ENCODE assay signal across 10 cellular contexts in genomic region chr14:26775765-26776577, GRCh38.
DNase-seq lines count a peak whose midpoint lies in the region; ATAC-seq and TF ChIP-seq lines count a peak whose summit lies in the region.
"Had no signal": no experiment of that assay in that cellular context is flagged by ENCODE, and none has a peak within 500 bp of the region (broad histone marks: within the 10 kb centered on the region; RNA-seq: fewer than 3 reads in every experiment).

No MANE protein-coding gene starts in this region.

- no peak overlapping the region for H3K4ac ChIP-seq in neuronal stem cell (ENCODE audit: low read length)

- no peak overlapping the region for H2BK5ac ChIP-seq in neuronal stem cell (ENCODE audit: low read length)

- TF ChIP-seq CTCF in RWPE1 (conservative IDR thresholded peaks at IDR 0.05; ENCODE audit: low read depth) = no peak
- no peak for TF ChIP-seq CTCF in coronary artery (IDR thresholded peaks at IDR 0.05)

- H3K9ac ChIP-seq in GM23248 (peak overlapping the region; percentile 29), neuronal stem cell (ENCODE audit: low read depth, low read length, poor library complexity) (no peak overlapping the region)

- H3K4me3 ChIP-seq in GM23248 (peak overlapping the region; percentile 61), neuronal stem cell (ENCODE audit: low read length in 2 of 2) (no peak overlapping the region), coronary artery (no peak overlapping the region)

- H3K4me1 ChIP-seq in GM23248 (ENCODE audit: insufficient read depth) = peaks cover 25% of the 10 kb centered on the region
- peaks cover 0 to 11% of the 10 kb centered on the region in 2 donors for H3K4me1 ChIP-seq in neuronal stem cell (ENCODE audit: control insufficient read depth in 2 of 2, insufficient read depth in 1 of 2, low read depth in 1 of 2, low read length in 2 of 2)

- no peak for ATAC-seq in HG02973 (IDR thresholded peaks at IDR 0.05; ENCODE audit: unreplicated experiment)
- ATAC-seq in HG03520 (IDR thresholded peaks at IDR 0.05; ENCODE audit: unreplicated experiment) = no peak
- ATAC-seq: stimulated activated naive B cell treated with anti-CD40 and anti-IgM and Interleukin-4, amounts not matched to agents 10 μg/mL and 1 μg/mL and 100 μg/mL, for 72 hours had no signal

- in situ Hi-C loops in GM23248 (cut with MboI) = no loop called here

- DNase-seq in GM23248 (peak; percentile 71), RWPE1 (ENCODE audit: low spot score) (peak; percentile 7), fibroblast of gingiva (ENCODE audit: low read depth) (peak; percentile 45), neuronal stem cell (ENCODE audit: low spot score) (no peak), coronary artery (ENCODE audit: low spot score) (no peak), NCI-H2171 treated with DMSO at 0.1 percent for 48 hours (lab: John Stamatoyannopoulos, UW) (no peak)
- DNase-seq: amniotic stem cell; stimulated activated naive B cell treated with anti-CD40 and anti-IgM and Interleukin-4, amounts not matched to agents 10 μg/mL and 1 μg/mL and 100 μg/mL, for 72 hours had no signal

- POLR2A ChIA-PET in RWPE1 (lab: Yijun Ruan, JAX; ENCODE audit: low non-redundant PET) = no interaction called here

- H4K91ac ChIP-seq in neuronal stem cell (ENCODE audit: low read depth, low read length, poor library complexity) = no peak overlapping the region

- no peaks in the 10 kb centered on the region for H3K79me1 ChIP-seq in neuronal stem cell (ENCODE audit: low read depth, low read length)

- H4K20me1 ChIP-seq in GM23248 (ENCODE audit: insufficient read depth) = no peaks in the 10 kb centered on the region

- H2BK12ac ChIP-seq in neuronal stem cell (ENCODE audit: low read length) = no peak overlapping the region

- H3K23ac ChIP-seq in neuronal stem cell (ENCODE audit: low read depth, low read length, poor library complexity) = no peak overlapping the region

- H3K4me2 ChIP-seq in GM23248 (ENCODE audit: unreplicated experiment) = peak overlapping the region; percentile 75
- H3K4me2 ChIP-seq in neuronal stem cell (ENCODE audit: insufficient read depth, low read length, poor library complexity, severe bottlenecking) = no peak overlapping the region

- no peaks in the 10 kb centered on the region for H3K27me3 ChIP-seq in GM23248 (replicated peaks; ENCODE audit: insufficient read depth)
- no peaks in the 10 kb centered on the region for H3K27me3 ChIP-seq in neuronal stem cell (ENCODE audit: control insufficient read depth in 3 of 3, insufficient read depth in 3 of 3, low read depth in 1 of 3, low read length in 3 of 3)

- no peak overlapping the region for H3K14ac ChIP-seq in neuronal stem cell (ENCODE audit: low read length)

- no peak overlapping the region for H2BK15ac ChIP-seq in neuronal stem cell (ENCODE audit: low read length)

- H3K9me3 ChIP-seq in GM23248 (ENCODE audit: low read depth) (no peaks in the 10 kb centered on the region), neuronal stem cell (replicated peaks in 1 of 2; ENCODE audit: control insufficient read depth in 2 of 2, insufficient read depth in 1 of 2, low read depth in 1 of 2, low read length in 2 of 2) (no peaks in the 10 kb centered on the region)

- WGBS in GM23248 (ENCODE audit: low coverage in 1 of 2, low lambda C conversion rate in 2 of 2, missing lambda C conversion rate in 2 of 2), 2 experiments = 1 to 3% methylated on average over 5 of the region's 5 CpGs
- no CpG with 5 or more reads among the region's 5 CpGs for WGBS in neuronal stem cell (ENCODE audit: extremely low coverage in 2 of 2, insufficient read length in 2 of 2, insufficient replicate concordance in 1 of 2), 2 donors

- H3K27ac ChIP-seq in GM23248 (peak overlapping the region; percentile 71), RWPE1 (no peak overlapping the region), neuronal stem cell (replicated peaks; ENCODE audit: low read length) (no peak overlapping the region), coronary artery (no peak overlapping the region)

- CTCF ChIA-PET in RWPE1 (lab: Yijun Ruan, JAX) = no interaction called here

- no peaks in the 10 kb centered on the region for H3K9me2 ChIP-seq in GM23248 (ENCODE audit: insufficient read depth)

- no peak overlapping the region for H2AK5ac ChIP-seq in neuronal stem cell (ENCODE audit: low read depth, low read length)

- no peak overlapping the region for H2BK120ac ChIP-seq in neuronal stem cell (ENCODE audit: low read depth, low read length)

- H3K18ac ChIP-seq in neuronal stem cell (ENCODE audit: low read length) = no peak overlapping the region

- H3K36me3 ChIP-seq in GM23248 (ENCODE audit: low read depth) (no peaks in the 10 kb centered on the region), neuronal stem cell (replicated peaks in 1 of 2; ENCODE audit: control insufficient read depth in 2 of 2, insufficient read depth in 2 of 2, low read length in 2 of 2) (no peaks in the 10 kb centered on the region)

- H2AFZ ChIP-seq in GM23248 (peak overlapping the region; percentile 32), neuronal stem cell (ENCODE audit: low read length) (peak overlapping the region; percentile 42)

- H4K8ac ChIP-seq in neuronal stem cell (ENCODE audit: low read depth, low read length) = no peak overlapping the region

- peaks cover 21% of the 10 kb centered on the region for H3F3A ChIP-seq in GM23248 (ENCODE audit: insufficient read depth)

- no peaks in the 10 kb centered on the region for H3K79me2 ChIP-seq in GM23248 (ENCODE audit: insufficient read depth)

Comparison
In these comparisons a context has a peak if more than half of its experiments do, and no peak if none do; other contexts are left out.
1. DNase-seq: peak in GM23248 (single experiment), RWPE1 (single experiment) and fibroblast of gingiva (single experiment); none in neuronal stem cell (single experiment), coronary artery (single experiment) and NCI-H2171 treated with DMSO at 0.1 percent for 48 hours (single experiment).